ENCODE assay signal across 15 cellular contexts in genomic region chr4:137300776-137301175, GRCh38.
"Had no signal": no experiment of that assay in that cellular context is flagged by ENCODE, and none has a peak within 500 bp of the region (broad histone marks: within the 10 kb centered on the region; RNA-seq: fewer than 3 reads in every experiment).

No MANE protein-coding gene starts in this region.

- H3K4me3 ChIP-seq: gastrocnemius medialis, heart right ventricle, suprapubic skin had no signal

- H3K9me3 ChIP-seq: gastrocnemius medialis, heart right ventricle, suprapubic skin had no signal

- H3K4me1 ChIP-seq: gastrocnemius medialis, heart right ventricle, suprapubic skin had no signal

- H3K36me3 ChIP-seq: gastrocnemius medialis, heart right ventricle, suprapubic skin had no signal

- DNase-seq: activated CD4-positive, alpha-beta memory T cell treated with anti-CD3 and anti-CD28 coated beads for 36 hours; activated naive CD4-positive, alpha-beta T cell treated with Interleukin-2 at 50 U/mL for 16 hours; activated naive CD8-positive, alpha-beta T cell treated with anti-CD3 and anti-CD28 coated beads, Interleukin-2, amount 50 U/mL, for 24 hours; erythroblast; gastrocnemius medialis; heart right ventricle; islet precursor cell; nucleus accumbens; stimulated activated CD4-positive, alpha-beta T cell treated with anti-CD3 and anti-CD28 coated beads, Interleukin-4, amount 100 ng/mL, for 1 hour; stimulated activated CD8-positive, alpha-beta memory T cell treated with anti-CD3 and anti-CD28 coated beads, Interleukin-4, amount 100 ng/mL, for 48 hours; stimulated activated naive CD8-positive, alpha-beta T cell treated with anti-CD3 and anti-CD28 coated beads, Interleukin-15, Interleukin-2, amounts not matched to agents 100 U/mL and 50 U/mL, for 24 hours had no signal

- H3K27ac ChIP-seq: gastrocnemius medialis, heart right ventricle, suprapubic skin, VCaP had no signal

- ATAC-seq: activated naive CD8-positive, alpha-beta T cell treated with anti-CD3 and anti-CD28 coated beads, Interleukin-2, amount 50 U/mL, for 24 hours; gastrocnemius medialis; heart right ventricle; left lobe of liver; natural killer cell treated with Interleukin-12 subunit alpha and Interleukin-12 subunit beta and Interleukin-15 and Interleukin-18, amount 100 ng/mL, for 72 hours; stimulated activated naive CD8-positive, alpha-beta T cell treated with anti-CD3 and anti-CD28 coated beads, Interleukin-15, Interleukin-2, amounts not matched to agents 100 U/mL and 50 U/mL, for 24 hours had no signal

- H3K27me3 ChIP-seq: gastrocnemius medialis, heart right ventricle, suprapubic skin had no signal
